ENCODE assay signal across 26 cellular contexts in the genomic region with DNA sequence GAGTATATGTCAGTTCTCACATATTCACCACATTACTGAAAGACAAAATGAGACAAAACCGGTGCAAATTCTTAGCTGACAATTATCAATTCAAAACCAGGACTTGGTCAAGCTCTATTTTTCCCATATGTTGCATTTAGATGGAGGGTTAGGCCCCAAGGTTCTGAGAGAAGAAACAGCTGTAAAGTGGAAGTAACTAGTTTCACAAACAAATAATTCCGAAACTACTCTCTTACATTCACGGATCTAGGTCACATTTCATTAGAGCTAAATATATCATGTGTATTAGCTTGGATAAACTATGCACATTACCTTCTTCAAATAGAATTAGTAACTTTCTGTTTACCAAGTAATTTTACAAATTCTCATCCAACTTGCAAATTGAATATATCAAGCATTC. TPM values are rescaled to one million over a fixed set of nuclear protein-coding genes. Genes with fewer than 3 reads are reported as not detected.
DNase-seq lines count a peak whose midpoint lies in the region; ATAC-seq, FAIRE-seq and TF ChIP-seq lines count a peak whose summit lies in the region.
"Had no signal": no experiment of that assay in that cellular context is flagged by ENCODE, and none has a peak within 500 bp of the region (broad histone marks: within the 10 kb centered on the region; RNA-seq: fewer than 3 reads in every experiment).

No MANE protein-coding gene starts in this region.

- H3K9me3 ChIP-seq in GM12878 (replicated peaks; ENCODE audit: control insufficient read depth, insufficient read depth, low read length), result no peaks in the 10 kb centered on the region

- no peak for FAIRE-seq in GM12878 (lab: Jason Lieb, UNC)
- FAIRE-seq: HepG2, K562 had no signal

- H3K4me1 Mint-ChIP-seq in activated T-helper 17 cell treated with anti-CD3 and anti-CD28 coated beads, Interleukin-2, amount 50 U/mL, for 72 hours, result no peaks in the 10 kb centered on the region
- peaks cover 3% of the 10 kb centered on the region for H3K4me1 Mint-ChIP-seq in activated CD8-positive, alpha-beta memory T cell treated with anti-CD3 and anti-CD28 coated beads, Interleukin-2, amount 10 ng/mL, durations not matched to agents 7 days and 5 days

- no peak overlapping the region for H3K4me3 Mint-ChIP-seq in activated T-helper 17 cell treated with anti-CD3 and anti-CD28 coated beads, Interleukin-2, amount 50 U/mL, for 72 hours
- H3K4me3 Mint-ChIP-seq in activated CD8-positive, alpha-beta memory T cell treated with anti-CD3 and anti-CD28 coated beads, Interleukin-2, amount 10 ng/mL, durations not matched to agents 7 days and 5 days, result no peak overlapping the region
- H3K4me3 Mint-ChIP-seq: T-cell had no signal

- no peaks in the 10 kb centered on the region for H3K36me3 ChIP-seq in GM12878 (ENCODE audit: control insufficient read depth in 2 of 2, insufficient read depth in 2 of 2, low read length in 1 of 2)

- no peak for TF ChIP-seq EP300 in GM12878 (IDR thresholded peaks at IDR 0.05; ENCODE audit: borderline replicate concordance in 1 of 2, control insufficient read depth in 1 of 2, low read depth in 2 of 2, low read length in 2 of 2)

- no peaks in the 10 kb centered on the region for H3K79me2 ChIP-seq in GM12878 (ENCODE audit: control insufficient read depth, insufficient read depth, low read length)

- TF ChIP-seq RAD21 in GM12878 (IDR thresholded peaks at IDR 0.05; ENCODE audit: insufficient read depth, low read depth, low read length), result no peak

- H3K4me1 ChIP-seq in GM12878 (ENCODE audit: control insufficient read depth, insufficient read depth, low read length), result no peaks in the 10 kb centered on the region

- no peak for TF ChIP-seq POLR2A in GM12878 (IDR thresholded peaks at IDR 0.05; ENCODE audit: low read depth, low read length)

- WGBS in GM12878 (ENCODE audit: insufficient coverage, insufficient replicate concordance, low lambda C conversion rate, missing lambda C conversion rate), result 23% methylated on average over 3 of the region's 3 CpGs

- RAD21 ChIA-PET in GM12878 (lab: Charles Lee; ENCODE audit: unreplicated experiment), result no interaction called here

- no peak overlapping the region for H3K9ac ChIP-seq in GM12878 (ENCODE audit: control insufficient read depth, insufficient read depth, low read length)

- in situ Hi-C loops in GM12878 (cut with MboI), result no loop called here

- peaks cover 5% of the 10 kb centered on the region for H3K9me3 Mint-ChIP-seq in activated T-helper 17 cell treated with anti-CD3 and anti-CD28 coated beads, Interleukin-2, amount 50 U/mL, for 72 hours
- no peaks in the 10 kb centered on the region for H3K9me3 Mint-ChIP-seq in activated CD8-positive, alpha-beta memory T cell treated with anti-CD3 and anti-CD28 coated beads, Interleukin-2, amount 10 ng/mL, durations not matched to agents 7 days and 5 days (ENCODE audit: low read depth)

- no peak overlapping the region for H3K4me2 ChIP-seq in GM12878 (ENCODE audit: control insufficient read depth, insufficient read depth)

- no peak for TF ChIP-seq CTCF in GM12878 (IDR thresholded peaks at IDR 0.05 in 2 of 3, conservative IDR thresholded peaks at IDR 0.05 in 1 of 3; ENCODE audit: control insufficient read depth in 2 of 3, extremely low read depth in 1 of 3, insufficient read depth in 1 of 3, low read depth in 3 of 3, low read length in 3 of 3)

- H4K20me1 ChIP-seq in GM12878 (ENCODE audit: control insufficient read depth, insufficient read depth), result no peaks in the 10 kb centered on the region

- intact Hi-C loops in GM12878 (cut with micrococcal nuclease; ENCODE audit: unreplicated experiment), result no loop called here

- H3K36me3 Mint-ChIP-seq in activated T-helper 17 cell treated with anti-CD3 and anti-CD28 coated beads, Interleukin-2, amount 50 U/mL, for 72 hours (ENCODE audit: low read depth), result no peaks in the 10 kb centered on the region
- H3K36me3 Mint-ChIP-seq in activated CD8-positive, alpha-beta memory T cell treated with anti-CD3 and anti-CD28 coated beads, Interleukin-2, amount 10 ng/mL, durations not matched to agents 7 days and 5 days, result peaks cover 3% of the 10 kb centered on the region
- H3K36me3 Mint-ChIP-seq: T-cell had no signal

- SMC1A ChIA-PET in GM12878 (lab: Charles Lee; ENCODE audit: uncharacterized antibody, unreplicated experiment), result interaction anchor here (0.8 kb wide), 1 partner anchor 255 kb away, joined by 3 read pairs; no protein-coding TSS in a partner anchor

- H3K27me3 Mint-ChIP-seq in activated T-helper 17 cell treated with anti-CD3 and anti-CD28 coated beads, Interleukin-2, amount 50 U/mL, for 72 hours, result peaks cover 27% of the 10 kb centered on the region
- peaks cover 27% of the 10 kb centered on the region for H3K27me3 Mint-ChIP-seq in activated CD8-positive, alpha-beta memory T cell treated with anti-CD3 and anti-CD28 coated beads, Interleukin-2, amount 10 ng/mL, durations not matched to agents 7 days and 5 days

- H3K4me3 ChIP-seq in GM12878, result no peak overlapping the region
- H3K4me3 ChIP-seq: K562 had no signal

- POLR2A ChIA-PET in GM12878 (lab: Charles Lee), result no interaction called here

- H3K27ac Mint-ChIP-seq in activated T-helper 17 cell treated with anti-CD3 and anti-CD28 coated beads, Interleukin-2, amount 50 U/mL, for 72 hours, result no peak overlapping the region
- H3K27ac Mint-ChIP-seq in activated CD8-positive, alpha-beta memory T cell treated with anti-CD3 and anti-CD28 coated beads, Interleukin-2, amount 10 ng/mL, durations not matched to agents 7 days and 5 days, result no peak overlapping the region
- H3K27ac Mint-ChIP-seq: T-cell had no signal

- no peak overlapping the region for H3K27ac ChIP-seq in GM12878 (ENCODE audit: control insufficient read depth, insufficient read depth)
- H3K27ac ChIP-seq: RWPE1 had no signal

- CTCF ChIA-PET in GM12878 (lab: Yijun Ruan, JAX), result no interaction called here
- CTCF ChIA-PET in activated CD8-positive, alpha-beta memory T cell treated with anti-CD3 and anti-CD28 coated beads, Interleukin-2, amount 10 ng/mL, durations not matched to agents 7 days and 5 days (lab: Charles Lee), result no interaction called here

- BruUV-seq in GM12878 (replicated peaks; lab: Mats Ljungman, UMichigan), result no TSS peak

- H2AFZ ChIP-seq in GM12878 (ENCODE audit: control insufficient read depth, low read depth, low read length), result no peak overlapping the region

- DNase-seq in GM12878 (ENCODE audit: low read depth, low spot score), result no peak
- DNase-seq in activated CD8-positive, alpha-beta memory T cell treated with anti-CD3 and anti-CD28 coated beads, Interleukin-2, amount 10 ng/mL, durations not matched to agents 7 days and 5 days, result no peak
- no peak for DNase-seq in activated gamma-delta T cell treated with Interleukin-2 at 50 U/mL for 16 hours
- DNase-seq: 8988T, Calu3, DMS79 treated with DMSO at 0.1 percent for 48 hours, GF-D8, NCI-H1694, NCI-H2029 treated with DMSO at 0.1 percent for 48 hours, NCI-H446 treated with DMSO at 0.1 percent for 48 hours, NCI-H526, NCI-H82, SHP77, T-cell had no signal

- no peaks in the 10 kb centered on the region; a peak in 1 of 4 replicates for H3K27me3 ChIP-seq in GM12878 (replicated peaks in 1 of 2; ENCODE audit: control insufficient read depth in 2 of 2, insufficient read depth in 2 of 2, low read length in 1 of 2)

- peak; percentile 45 for ATAC-seq in GM18858 (IDR thresholded peaks at IDR 0.05; ENCODE audit: unreplicated experiment)
- peak; percentile 75 for ATAC-seq in GM21717 (IDR thresholded peaks at IDR 0.05; ENCODE audit: unreplicated experiment)
- peak; percentile 88 for ATAC-seq in HG03060 (IDR thresholded peaks at IDR 0.05; ENCODE audit: low read depth, unreplicated experiment)
- peak; percentile 69 for ATAC-seq in GM12878
- no peak for ATAC-seq in activated T-helper 17 cell treated with anti-CD3 and anti-CD28 coated beads, Interleukin-2, amount 50 U/mL, for 72 hours (replicated peaks)
- ATAC-seq in activated CD8-positive, alpha-beta memory T cell treated with anti-CD3 and anti-CD28 coated beads, Interleukin-2, amount 10 ng/mL, durations not matched to agents 7 days and 5 days, result no peak
- ATAC-seq: HepG2, K562, Panc1, T-cell had no signal

RNA-seq across cellular contexts. Expression of a gene that starts 3.7 kb away (rescaled TPM):
- not detected in 2 replicates for total RNA-seq in GM12878 (2013; cell fraction: nucleolus; rRNA removed)
- total RNA-seq in GM12878 (2014; rRNA removed) (not detected in 2 replicates), GM12878 (2014; rRNA removed; fragmentation: Illumina TruSeq; extraction: Trizol) (not detected in 2 replicates), GM12878 (2021) (not detected in 2 replicates)
- polyA plus RNA-seq in GM12878 (2011; ENCODE audit: low read depth), result not detected
- polyA plus RNA-seq in GM12878 (2011; rRNA removed) (not detected in 2 replicates), GM12878 (2014; fragmentation: Illumina TruSeq; extraction: Trizol) (not detected in 2 replicates), GM12878 (2014; fragmentation: Nextera tagmentation; extraction: Ambion mirVana) (not detected), GM12878 (2014; rRNA removed) (not detected in 2 replicates), GM12878 (2016; fragmentation: Nextera tagmentation; extraction: Ambion mirVana) (not detected)
- polyA plus RNA-seq in GM12878 (2011; cell fraction: cytosol; rRNA removed), result not detected in 2 replicates
- polyA plus RNA-seq in GM12878 (2011; cell fraction: nucleus; rRNA removed), result not detected in 2 replicates
- not detected in 2 replicates for polyA plus RNA-seq in GM12878 (2012)
- not detected in 2 replicates for polyA minus RNA-seq in GM12878 (2011; rRNA and poly(A)+ RNA removed)
- polyA minus RNA-seq in GM12878 (2011; cell fraction: cytosol; rRNA and poly(A)+ RNA removed), result not detected in 2 replicates
- polyA minus RNA-seq in GM12878 (2011; cell fraction: nucleus; rRNA and poly(A)+ RNA removed), result not detected in 2 replicates
- not detected for total RNA-seq in activated T-helper 17 cell treated with anti-CD3 and anti-CD28 coated beads, Interleukin-2, amount 50 U/mL, for 72 hours
- total RNA-seq in activated CD8-positive, alpha-beta memory T cell treated with anti-CD3 and anti-CD28 coated beads, Interleukin-2, amount 10 ng/mL, durations not matched to agents 7 days and 5 days, result not detected
- total RNA-seq: Calu3; HepG2; LHCN-M2; OCI-LY7; T-cell; T-helper 2 cell treated with Interferon-gamma antibody and Interleukin-4, amounts not matched to agents 100 ng/mL and 5 ng/mL, for 36 hours had no signal
- polyA plus RNA-seq: BJ had no signal

Comparison
In these comparisons a context has a peak if more than half of its experiments do, and no peak if none do; other contexts are left out.
1. ATAC-seq: peak in GM18858 (single experiment), GM21717 (single experiment), HG03060 (single experiment) and GM12878 (single experiment); none in activated T-helper 17 cell treated with anti-CD3 and anti-CD28 coated beads, Interleukin-2, amount 50 U/mL, for 72 hours (single experiment) and activated CD8-positive, alpha-beta memory T cell treated with anti-CD3 and anti-CD28 coated beads, Interleukin-2, amount 10 ng/mL, durations not matched to agents 7 days and 5 days (single experiment).